Comparison of ENCODE assay signal across 8 cellular contexts in genomic region chr17:56978441-56979090, GRCh38. TPM values are rescaled to one million over a fixed set of nuclear protein-coding genes. Genes with fewer than 3 reads are reported as not detected.
DNase-seq lines count a peak whose midpoint lies in the region; TF ChIP-seq lines count a peak whose summit lies in the region.

No MANE protein-coding gene starts in this region.

- POLR2A ChIA-PET in activated CD4-positive, alpha-beta T cell treated with anti-CD3 and anti-CD28 coated beads, Interleukin-2, amount 10 ng/mL, durations not matched to agents 7 days and 5 days (lab: Charles Lee) = no interaction called here

- H3K4me1 ChIP-seq in left ventricle myocardium inferior (peaks cover 30% of the 10 kb centered on the region), skeletal muscle satellite cell (ENCODE audit: control insufficient read depth, insufficient read depth, low read length) (peaks cover 9% of the 10 kb centered on the region)

- H3K4me1 Mint-ChIP-seq in activated CD4-positive, alpha-beta T cell treated with anti-CD3 and anti-CD28 coated beads, Interleukin-2, amount 10 ng/mL, durations not matched to agents 7 days and 5 days = peaks cover 21% of the 10 kb centered on the region
- H3K4me1 Mint-ChIP-seq in activated T-helper 2 cell treated with anti-CD3 and anti-CD28 coated beads, Interferon-gamma antibody, Interleukin-2, Interleukin-4, amounts not matched to agents 10 μg/mL and 5 μg/mL and 100 μg/mL, durations not matched to agents 14 hours and 24 hours and 36 hours (ENCODE audit: low read depth) = peaks cover 21% of the 10 kb centered on the region

- peak overlapping the region; percentile 86 for H3K4me3 Mint-ChIP-seq in activated CD4-positive, alpha-beta T cell treated with anti-CD3 and anti-CD28 coated beads, Interleukin-2, amount 10 ng/mL, durations not matched to agents 7 days and 5 days
- peak overlapping the region; percentile 81 for H3K4me3 Mint-ChIP-seq in activated T-helper 2 cell treated with anti-CD3 and anti-CD28 coated beads, Interferon-gamma antibody, Interleukin-2, Interleukin-4, amounts not matched to agents 10 μg/mL and 5 μg/mL and 100 μg/mL, durations not matched to agents 14 hours and 24 hours and 36 hours (ENCODE audit: low read depth)

- no peaks in the 10 kb centered on the region for H3K36me3 Mint-ChIP-seq in activated CD4-positive, alpha-beta T cell treated with anti-CD3 and anti-CD28 coated beads, Interleukin-2, amount 10 ng/mL, durations not matched to agents 7 days and 5 days (ENCODE audit: low read depth)
- H3K36me3 Mint-ChIP-seq in activated T-helper 2 cell treated with anti-CD3 and anti-CD28 coated beads, Interferon-gamma antibody, Interleukin-2, Interleukin-4, amounts not matched to agents 10 μg/mL and 5 μg/mL and 100 μg/mL, durations not matched to agents 14 hours and 24 hours and 36 hours (ENCODE audit: low read depth) = no peaks in the 10 kb centered on the region

- TF ChIP-seq CTCF in left ventricle myocardium inferior (IDR thresholded peaks at IDR 0.05; ENCODE audit: borderline replicate concordance) = no peak

- no peak for DNase-seq in activated CD4-positive, alpha-beta T cell treated with anti-CD3 and anti-CD28 coated beads, Interleukin-2, amount 10 ng/mL, durations not matched to agents 7 days and 5 days
- DNase-seq in activated CD4-positive, alpha-beta T cell treated with anti-CD3 and anti-CD28 coated beads for 1 hour = no peak
- DNase-seq in HUDEP-2 (lab: John Stamatoyannopoulos, UW; ENCODE audit: unreplicated experiment in 76 of 76) (peak in 61 of 76 experiments; percentile 4 to 75 (median 38)), left ventricle myocardium inferior (no peak), NK-92 (lab: John Stamatoyannopoulos, UW; ENCODE audit: unreplicated experiment) (no peak), HPDE6-E6E7 (ENCODE audit: extremely low spot score) (no peak)
- DNase-seq in activated T-helper 2 cell treated with anti-CD3 and anti-CD28 coated beads, Interferon-gamma antibody, Interleukin-2, Interleukin-4, amounts not matched to agents 10 μg/mL and 5 μg/mL and 100 μg/mL, durations not matched to agents 14 hours and 24 hours and 36 hours (ENCODE audit: low spot score) = no peak

- H3K9me3 Mint-ChIP-seq in activated CD4-positive, alpha-beta T cell treated with anti-CD3 and anti-CD28 coated beads, Interleukin-2, amount 10 ng/mL, durations not matched to agents 7 days and 5 days = no peaks in the 10 kb centered on the region
- H3K9me3 Mint-ChIP-seq in activated T-helper 2 cell treated with anti-CD3 and anti-CD28 coated beads, Interferon-gamma antibody, Interleukin-2, Interleukin-4, amounts not matched to agents 10 μg/mL and 5 μg/mL and 100 μg/mL, durations not matched to agents 14 hours and 24 hours and 36 hours = no peaks in the 10 kb centered on the region

- peak overlapping the region; percentile 94 for H3K4me2 ChIP-seq in skeletal muscle satellite cell (ENCODE audit: low read length)

- H3K27ac ChIP-seq in left ventricle myocardium inferior (replicated peaks) = peak overlapping the region; percentile 83

- peaks cover 23% of the 10 kb centered on the region for H3K27me3 Mint-ChIP-seq in activated CD4-positive, alpha-beta T cell treated with anti-CD3 and anti-CD28 coated beads, Interleukin-2, amount 10 ng/mL, durations not matched to agents 7 days and 5 days
- peaks cover 14% of the 10 kb centered on the region for H3K27me3 Mint-ChIP-seq in activated T-helper 2 cell treated with anti-CD3 and anti-CD28 coated beads, Interferon-gamma antibody, Interleukin-2, Interleukin-4, amounts not matched to agents 10 μg/mL and 5 μg/mL and 100 μg/mL, durations not matched to agents 14 hours and 24 hours and 36 hours (ENCODE audit: low read depth)

- CTCF ChIA-PET in activated CD4-positive, alpha-beta T cell treated with anti-CD3 and anti-CD28 coated beads, Interleukin-2, amount 10 ng/mL, durations not matched to agents 7 days and 5 days (lab: Charles Lee) = interaction anchor here (0.6 to 1.5 kb wide), 5 partner anchors 10 to 106 kb away, joined by 3 to 4 read pairs (median 3); partner anchors contain the start of genes AKAP1 and COIL

- peak overlapping the region; percentile 82 for H3K9ac ChIP-seq in skeletal muscle satellite cell (ENCODE audit: low read depth, low read length)

- peak overlapping the region; percentile 89 for H3K27ac Mint-ChIP-seq in activated CD4-positive, alpha-beta T cell treated with anti-CD3 and anti-CD28 coated beads, Interleukin-2, amount 10 ng/mL, durations not matched to agents 7 days and 5 days
- H3K27ac Mint-ChIP-seq in activated T-helper 2 cell treated with anti-CD3 and anti-CD28 coated beads, Interferon-gamma antibody, Interleukin-2, Interleukin-4, amounts not matched to agents 10 μg/mL and 5 μg/mL and 100 μg/mL, durations not matched to agents 14 hours and 24 hours and 36 hours = peak overlapping the region; percentile 79

- peaks cover 19% of the 10 kb centered on the region for H3K36me3 ChIP-seq in left ventricle myocardium inferior
- H3K36me3 ChIP-seq in skeletal muscle satellite cell (ENCODE audit: insufficient read depth, low read length) = no peaks in the 10 kb centered on the region

- H3K9me3 ChIP-seq in left ventricle myocardium inferior (replicated peaks) = no peaks in the 10 kb centered on the region
- H3K9me3 ChIP-seq in skeletal muscle satellite cell (replicated peaks; ENCODE audit: low read length) = no peaks in the 10 kb centered on the region

- H3K4me3 ChIP-seq in left ventricle myocardium inferior = peak overlapping the region; percentile 81
- peak overlapping the region; percentile 88 for H3K4me3 ChIP-seq in skeletal muscle satellite cell (ENCODE audit: low read length)

- H3K27me3 ChIP-seq in left ventricle myocardium inferior (ENCODE audit: low read depth) (no peaks in the 10 kb centered on the region), skeletal muscle satellite cell (ENCODE audit: control insufficient read depth, insufficient read depth, low read length) (no peaks in the 10 kb centered on the region)

- intact Hi-C loops in activated T-helper 2 cell treated with anti-CD3 and anti-CD28 coated beads, Interferon-gamma antibody, Interleukin-2, Interleukin-4, amounts not matched to agents 10 μg/mL and 5 μg/mL and 100 μg/mL, durations not matched to agents 14 hours and 24 hours and 36 hours (cut with micrococcal nuclease) = loop anchor here (2.0 to 5.0 kb wide), 3 partner anchors 18 to 1029 kb away; partner anchors contain the start of genes COIL, SRSF1 and TRIM25
- intact Hi-C loops in left ventricle myocardium inferior (cut with micrococcal nuclease) = no loop called here

RNA-seq across cellular contexts. Expression of gene SCPEP1, which starts 0.6 kb away (rescaled TPM):
- 10 to 100 TPM in 1 of 2 experiments, 1 to 10 TPM in 1; 9.6 to 11.5 TPM for total RNA-seq in activated CD4-positive, alpha-beta T cell treated with anti-CD3 and anti-CD28 coated beads, Interleukin-2, amount 10 ng/mL, durations not matched to agents 7 days and 5 days
- 15.8 and 18.1 TPM in 2 replicates for total RNA-seq in activated T-helper 2 cell treated with anti-CD3 and anti-CD28 coated beads, Interferon-gamma antibody, Interleukin-2, Interleukin-4, amounts not matched to agents 10 μg/mL and 5 μg/mL and 100 μg/mL, durations not matched to agents 14 hours and 24 hours and 36 hours
- 70.2 TPM for total RNA-seq in left ventricle myocardium inferior
- total RNA-seq in skeletal muscle satellite cell (2012; rRNA removed) = 23.1 and 25.3 TPM in 2 replicates

RNA-seq across cellular contexts. Expression of gene COIL, which starts 17.7 kb away (rescaled TPM):
- total RNA-seq in activated CD4-positive, alpha-beta T cell treated with anti-CD3 and anti-CD28 coated beads, Interleukin-2, amount 10 ng/mL, durations not matched to agents 7 days and 5 days = 10 to 100 TPM; 16.9 to 19.8 TPM
- total RNA-seq in activated T-helper 2 cell treated with anti-CD3 and anti-CD28 coated beads, Interferon-gamma antibody, Interleukin-2, Interleukin-4, amounts not matched to agents 10 μg/mL and 5 μg/mL and 100 μg/mL, durations not matched to agents 14 hours and 24 hours and 36 hours = 20.3 and 23.1 TPM in 2 replicates
- total RNA-seq in left ventricle myocardium inferior = 8.2 TPM
- total RNA-seq in skeletal muscle satellite cell (2012; rRNA removed) = 9.8 and 15.2 TPM in 2 replicates

Comparison
In these comparisons a context has a peak if more than half of its experiments do, and no peak if none do; other contexts are left out.
1. DNase-seq: peak in HUDEP-2 (61 of 76); none in activated CD4-positive, alpha-beta T cell treated with anti-CD3 and anti-CD28 coated beads, Interleukin-2, amount 10 ng/mL, durations not matched to agents 7 days and 5 days (single experiment), activated CD4-positive, alpha-beta T cell treated with anti-CD3 and anti-CD28 coated beads for 1 hour (single experiment), activated T-helper 2 cell treated with anti-CD3 and anti-CD28 coated beads, Interferon-gamma antibody, Interleukin-2, Interleukin-4, amounts not matched to agents 10 μg/mL and 5 μg/mL and 100 μg/mL, durations not matched to agents 14 hours and 24 hours and 36 hours (single experiment), left ventricle myocardium inferior (single experiment), NK-92 (single experiment) and HPDE6-E6E7 (single experiment).